20 cellular contexts compared by ENCODE assay signal in genomic region chr10:108275895-108276685, GRCh38.
DNase-seq lines count a peak whose midpoint lies in the region; ATAC-seq and TF ChIP-seq lines count a peak whose summit lies in the region.
"Had no signal": no experiment of that assay in that cellular context is flagged by ENCODE, and none has a peak within 500 bp of the region (broad histone marks: within the 10 kb centered on the region; RNA-seq: fewer than 3 reads in every experiment).

No MANE protein-coding gene starts in this region.

- ATAC-seq in HG02981 (IDR thresholded peaks at IDR 0.05; ENCODE audit: unreplicated experiment) (no peak), GM18505 (IDR thresholded peaks at IDR 0.05; ENCODE audit: unreplicated experiment) (no peak)
- ATAC-seq: A549, K562 had no signal

- no peaks in the 10 kb centered on the region for H3K79me2 ChIP-seq in neural progenitor cell (ENCODE audit: low read depth)

- H3K9ac ChIP-seq in endodermal cell (ENCODE audit: extremely low read depth, low read length, poor library complexity, severe bottlenecking), result no peak overlapping the region
- H3K9ac ChIP-seq in neural progenitor cell, result no peak overlapping the region
- H3K9ac ChIP-seq: BLaER1 had no signal

- no peaks in the 10 kb centered on the region for H4K20me1 ChIP-seq in neural progenitor cell (ENCODE audit: low read depth)
- H4K20me1 ChIP-seq: BLaER1 had no signal

- H3K27ac Mint-ChIP-seq in endodermal cell (no peak overlapping the region), neural progenitor cell (peak overlapping the region; percentile 87)
- H3K27ac Mint-ChIP-seq: CD8-positive, alpha-beta memory T cell had no signal

- H3K4me1 Mint-ChIP-seq in endodermal cell, result peaks cover 10% of the 10 kb centered on the region
- peaks cover 15% of the 10 kb centered on the region for H3K4me1 Mint-ChIP-seq in neural progenitor cell
- H3K4me1 Mint-ChIP-seq: CD8-positive, alpha-beta memory T cell had no signal

- no peaks in the 10 kb centered on the region for H3K27me3 ChIP-seq in endodermal cell (ENCODE audit: control insufficient read depth, insufficient read depth, low read length, poor library complexity, severe bottlenecking)
- H3K27me3 ChIP-seq in neural progenitor cell, result no peaks in the 10 kb centered on the region
- H3K27me3 ChIP-seq: BLaER1, SJSA1 had no signal

- no peak for TF ChIP-seq POLR2A in GM18505 (IDR thresholded peaks at IDR 0.05; ENCODE audit: borderline replicate concordance, extremely low read depth, insufficient read depth, insufficient read length)

- no peaks in the 10 kb centered on the region for H3F3A ChIP-seq in neural progenitor cell (ENCODE audit: low read depth)

- TF ChIP-seq CTCF in GM12865 (IDR thresholded peaks at IDR 0.05; ENCODE audit: insufficient read depth, low read depth, low read length, missing control alignments) (no peak), endodermal cell (conservative IDR thresholded peaks at IDR 0.05) (no peak), neural progenitor cell (IDR thresholded peaks at IDR 0.05) (no peak)

- no peak overlapping the region for H3K4me3 ChIP-seq in GM12865 (ENCODE audit: low read depth, low read length)
- no peak overlapping the region for H3K4me3 ChIP-seq in endodermal cell (ENCODE audit: low read length)
- no peak overlapping the region for H3K4me3 ChIP-seq in neural progenitor cell
- H3K4me3 ChIP-seq: A549, BLaER1, K562, PC-9, SJSA1 had no signal

- H2AFZ ChIP-seq in neural progenitor cell (replicated peaks), result no peak overlapping the region
- H2AFZ ChIP-seq: PC-9 had no signal

- H3K36me3 ChIP-seq in endodermal cell (ENCODE audit: control insufficient read depth, insufficient read depth, low read length) (no peaks in the 10 kb centered on the region), neural progenitor cell (no peaks in the 10 kb centered on the region)
- H3K36me3 ChIP-seq: BLaER1, SJSA1 had no signal

- H3K9me3 Mint-ChIP-seq in endodermal cell (no peaks in the 10 kb centered on the region), neural progenitor cell (peaks cover 13% of the 10 kb centered on the region)
- H3K9me3 Mint-ChIP-seq: H9 had no signal

- no peaks in the 10 kb centered on the region for H3K4me1 ChIP-seq in endodermal cell (ENCODE audit: control insufficient read depth, insufficient read depth, low read length)
- no peaks in the 10 kb centered on the region for H3K4me1 ChIP-seq in neural progenitor cell
- H3K4me1 ChIP-seq: A549, SJSA1 had no signal

- H3K27ac ChIP-seq in endodermal cell (ENCODE audit: low read depth, low read length) (peak overlapping the region; percentile 29), neural progenitor cell (no peak overlapping the region)
- H3K27ac ChIP-seq: A549, BLaER1, PC-9, SJSA1 had no signal

- no peak overlapping the region for H3K4me2 ChIP-seq in neural progenitor cell
- H3K4me2 ChIP-seq: A549, BLaER1, PC-9 had no signal

- H3K4me3 Mint-ChIP-seq in endodermal cell (no peak overlapping the region), neural progenitor cell (no peak overlapping the region)
- H3K4me3 Mint-ChIP-seq: CD8-positive, alpha-beta memory T cell; H9 had no signal

- H3K36me3 Mint-ChIP-seq in endodermal cell (ENCODE audit: low read depth) (no peaks in the 10 kb centered on the region), neural progenitor cell (no peaks in the 10 kb centered on the region)
- H3K36me3 Mint-ChIP-seq: CD8-positive, alpha-beta memory T cell had no signal

- H3K27me3 Mint-ChIP-seq in endodermal cell (ENCODE audit: insufficient read depth) (no peaks in the 10 kb centered on the region), neural progenitor cell (ENCODE audit: insufficient read depth, low read depth) (peaks cover 3% of the 10 kb centered on the region)
- H3K27me3 Mint-ChIP-seq: CD8-positive, alpha-beta memory T cell had no signal

- H3K9me3 ChIP-seq in endodermal cell (ENCODE audit: control insufficient read depth, low read length) (peaks cover 7% of the 10 kb centered on the region), neural progenitor cell (ENCODE audit: low read depth) (no peaks in the 10 kb centered on the region)
- H3K9me3 ChIP-seq: A549, BLaER1, SJSA1 had no signal

- WGBS in endodermal cell (ENCODE audit: insufficient coverage in 1 of 2, insufficient read length in 1 of 2), 2 experiments, result 66 to 80% methylated on average over 2 to 5 of the region's 5 CpGs

- DNase-seq in GM12865 (ENCODE audit: low read depth) (peak; percentile 44), NCI-H69 (lab: John Stamatoyannopoulos, UW) (peak; percentile 23), endodermal cell (no peak), neural progenitor cell (ENCODE audit: low spot score) (no peak), T-helper 9 cell (no peak)
- DNase-seq: CD8-positive, alpha-beta memory T cell; DMS79 treated with DMSO at 0.1 percent for 48 hours; H9; NCI-H1436; NCI-H1930; NCI-H226; NCI-H524; PC-9; SW 1271 had no signal

Comparison
In these comparisons a context has a peak if more than half of its experiments do, and no peak if none do; other contexts are left out.
1. DNase-seq: peak in GM12865 (single experiment) and NCI-H69 (single experiment); none in endodermal cell (single experiment), neural progenitor cell (single experiment) and T-helper 9 cell (single experiment).